In the genomic region with DNA sequence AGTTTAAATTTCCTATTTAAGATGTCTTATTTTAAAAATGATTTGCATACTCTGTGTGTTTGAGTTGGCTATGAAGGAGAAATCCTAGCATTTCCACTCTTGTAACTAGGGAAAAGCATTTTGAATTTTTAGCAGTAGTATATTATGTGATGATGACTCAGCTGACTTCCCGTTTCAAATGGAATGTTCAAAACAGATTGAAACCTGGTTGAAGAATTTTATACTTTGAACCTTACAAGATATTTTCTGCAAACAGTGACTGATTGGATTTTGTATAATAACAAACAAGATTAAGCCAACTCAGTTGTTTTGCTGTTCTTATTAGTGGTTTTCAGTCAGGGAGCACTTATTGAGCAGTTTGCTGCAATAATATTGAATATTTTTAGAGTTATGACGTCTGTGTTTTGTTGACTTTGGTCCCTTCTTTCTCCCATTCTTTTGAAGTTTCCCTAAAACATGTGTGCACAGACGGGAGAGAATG, we compare ENCODE assay signal across 13 cellular contexts. TPM values are rescaled to one million over a fixed set of nuclear protein-coding genes. Genes with fewer than 3 reads are reported as not detected.
DNase-seq lines count a peak whose midpoint lies in the region; ATAC-seq and TF ChIP-seq lines count a peak whose summit lies in the region.
"Had no signal": no experiment of that assay in that cellular context is flagged by ENCODE, and none has a peak within 500 bp of the region (broad histone marks: within the 10 kb centered on the region; RNA-seq: fewer than 3 reads in every experiment).

No MANE protein-coding gene starts in this region.

- no peak overlapping the region for H3K14ac ChIP-seq in neuronal stem cell (ENCODE audit: low read length)

- peak overlapping the region in 1 of 2 donors; percentile 76 for H3K27ac ChIP-seq in aorta (ENCODE audit: low read depth in 1 of 2, low read length in 2 of 2)
- H3K27ac ChIP-seq in neuronal stem cell (replicated peaks; ENCODE audit: low read length), result no peak overlapping the region
- H3K27ac ChIP-seq: colonic mucosa had no signal

- H4K91ac ChIP-seq in neuronal stem cell (ENCODE audit: low read depth, low read length, poor library complexity), result no peak overlapping the region

- no peak overlapping the region for H4K8ac ChIP-seq in neuronal stem cell (ENCODE audit: low read depth, low read length)

- H2BK12ac ChIP-seq in neuronal stem cell (ENCODE audit: low read length), result no peak overlapping the region

- H2BK5ac ChIP-seq in neuronal stem cell (ENCODE audit: low read length), result no peak overlapping the region

- no peak overlapping the region for H2BK15ac ChIP-seq in neuronal stem cell (ENCODE audit: low read length)

- intact Hi-C loops in aorta (cut with DNase I), result loop anchor here in 1 of 2 donors (5.0 kb wide), 1 partner anchor 35 kb away; no protein-coding TSS in a partner anchor

- TF ChIP-seq CTCF in cardiac fibroblast (IDR thresholded peaks at IDR 0.05; ENCODE audit: low read depth, low read length) (no peak), mesothelial cell of epicardium (IDR thresholded peaks at IDR 0.05; ENCODE audit: unreplicated experiment) (no peak)

- H3K79me1 ChIP-seq in neuronal stem cell (ENCODE audit: low read depth, low read length), result peaks cover 2% of the 10 kb centered on the region

- ATAC-seq in stimulated activated naive CD8-positive, alpha-beta T cell treated with anti-CD3 and anti-CD28 coated beads, Interleukin-15, Interleukin-2, amounts not matched to agents 100 U/mL and 50 U/mL, for 24 hours, result no peak
- ATAC-seq in aorta (ENCODE audit: low FRiP score) (peak; percentile 77), GM19455 (IDR thresholded peaks at IDR 0.05; ENCODE audit: unreplicated experiment) (no peak)
- ATAC-seq: stimulated activated effector memory CD8-positive, alpha-beta T cell treated with anti-CD3 and anti-CD28 coated beads, Interleukin-12 subunit alpha, Interleukin-12 subunit beta, amount 100 ng/mL, for 72 hours had no signal

- H3K27ac Mint-ChIP-seq in stimulated activated naive CD8-positive, alpha-beta T cell treated with anti-CD3 and anti-CD28 coated beads, Interleukin-15, Interleukin-2, amounts not matched to agents 100 ng/mL and 50 ng/mL, for 24 hours, result peak overlapping the region; percentile 65
- peak overlapping the region; percentile 51 for H3K27ac Mint-ChIP-seq in mesothelial cell of epicardium

- no peak overlapping the region for H2BK120ac ChIP-seq in neuronal stem cell (ENCODE audit: low read depth, low read length)

- H3K18ac ChIP-seq in neuronal stem cell (ENCODE audit: low read length), result no peak overlapping the region

- peaks cover 94% of the 10 kb centered on the region for H3K4me1 Mint-ChIP-seq in stimulated activated naive CD8-positive, alpha-beta T cell treated with anti-CD3 and anti-CD28 coated beads, Interleukin-15, Interleukin-2, amounts not matched to agents 100 ng/mL and 50 ng/mL, for 24 hours (ENCODE audit: low read depth)
- H3K4me1 Mint-ChIP-seq in mesothelial cell of epicardium, result peaks cover 30% of the 10 kb centered on the region

- 2% methylated on average over 3 of the region's 3 CpGs for WGBS in aorta, 2 donors
- WGBS in neuronal stem cell (ENCODE audit: extremely low coverage in 2 of 2, insufficient read length in 2 of 2, insufficient replicate concordance in 1 of 2), 2 donors, result no CpG with 5 or more reads among the region's 3 CpGs

- H3K27me3 ChIP-seq in aorta (ENCODE audit: control insufficient read depth in 1 of 2, insufficient read depth in 2 of 2, low read length in 1 of 2), result no peaks in the 10 kb centered on the region
- no peaks in the 10 kb centered on the region for H3K27me3 ChIP-seq in neuronal stem cell (ENCODE audit: control insufficient read depth in 3 of 3, insufficient read depth in 3 of 3, low read depth in 1 of 3, low read length in 3 of 3)
- H3K27me3 ChIP-seq: colonic mucosa had no signal

- no peak for DNase-seq in stimulated activated naive CD8-positive, alpha-beta T cell treated with anti-CD3 and anti-CD28 coated beads, Interleukin-15, Interleukin-2, amounts not matched to agents 100 U/mL and 50 U/mL, for 24 hours
- DNase-seq in cardiac fibroblast (ENCODE audit: low read depth in 2 of 2), result peak; percentile 54 to 59
- no peak for DNase-seq in mesothelial cell of epicardium (ENCODE audit: low spot score in 2 of 2, unreplicated experiment in 2 of 2)
- DNase-seq in aorta, result no peak
- no peak for DNase-seq in neuronal stem cell (ENCODE audit: low spot score)
- no peak for DNase-seq in islet precursor cell
- DNase-seq: colonic mucosa, DND-41, naive B cell, T-helper 9 cell had no signal

- H2AFZ ChIP-seq in neuronal stem cell (ENCODE audit: low read length), result no peak overlapping the region

- H3K4me3 Mint-ChIP-seq in stimulated activated naive CD8-positive, alpha-beta T cell treated with anti-CD3 and anti-CD28 coated beads, Interleukin-15, Interleukin-2, amounts not matched to agents 100 ng/mL and 50 ng/mL, for 24 hours, result no peak overlapping the region
- H3K4me3 Mint-ChIP-seq in mesothelial cell of epicardium, result no peak overlapping the region
- H3K4me3 Mint-ChIP-seq: stimulated activated effector memory CD8-positive, alpha-beta T cell treated with anti-CD3 and anti-CD28 coated beads, Interleukin-12 subunit alpha, Interleukin-12 subunit beta, amount 100 ng/mL, for 72 hours had no signal

- H3K4ac ChIP-seq in neuronal stem cell (ENCODE audit: low read length), result no peak overlapping the region

- H3K9me3 ChIP-seq in aorta (ENCODE audit: control insufficient read depth, low read length), result no peaks in the 10 kb centered on the region
- H3K9me3 ChIP-seq in neuronal stem cell (replicated peaks in 1 of 2; ENCODE audit: control insufficient read depth in 2 of 2, insufficient read depth in 1 of 2, low read depth in 1 of 2, low read length in 2 of 2), result no peaks in the 10 kb centered on the region
- H3K9me3 ChIP-seq: colonic mucosa had no signal

- H3K4me1 ChIP-seq in aorta (ENCODE audit: control insufficient read depth in 1 of 2, insufficient read depth in 2 of 2, low read length in 2 of 2) (peaks cover 2 to 16% of the 10 kb centered on the region in 2 donors), neuronal stem cell (ENCODE audit: control insufficient read depth in 2 of 2, insufficient read depth in 1 of 2, low read depth in 1 of 2, low read length in 2 of 2) (no peaks in the 10 kb centered on the region)
- H3K4me1 ChIP-seq: colonic mucosa had no signal

- H2AK5ac ChIP-seq in neuronal stem cell (ENCODE audit: low read depth, low read length), result no peak overlapping the region

- H3K4me2 ChIP-seq in neuronal stem cell (ENCODE audit: insufficient read depth, low read length, poor library complexity, severe bottlenecking), result no peak overlapping the region

- H3K36me3 ChIP-seq in aorta (ENCODE audit: control insufficient read depth in 1 of 2, insufficient read depth in 2 of 2, low read length in 1 of 2) (no peaks in the 10 kb centered on the region), neuronal stem cell (replicated peaks in 1 of 2; ENCODE audit: control insufficient read depth in 2 of 2, insufficient read depth in 2 of 2, low read length in 2 of 2) (peaks cover 2 to 71% of the 10 kb centered on the region in 2 donors)
- H3K36me3 ChIP-seq: colonic mucosa had no signal

- H3K36me3 Mint-ChIP-seq in stimulated activated naive CD8-positive, alpha-beta T cell treated with anti-CD3 and anti-CD28 coated beads, Interleukin-15, Interleukin-2, amounts not matched to agents 100 ng/mL and 50 ng/mL, for 24 hours (ENCODE audit: low read depth), result peaks cover 48% of the 10 kb centered on the region
- H3K36me3 Mint-ChIP-seq in mesothelial cell of epicardium, result peaks cover 10% of the 10 kb centered on the region

- H3K27me3 Mint-ChIP-seq in stimulated activated naive CD8-positive, alpha-beta T cell treated with anti-CD3 and anti-CD28 coated beads, Interleukin-15, Interleukin-2, amounts not matched to agents 100 ng/mL and 50 ng/mL, for 24 hours, result no peaks in the 10 kb centered on the region
- no peaks in the 10 kb centered on the region for H3K27me3 Mint-ChIP-seq in mesothelial cell of epicardium (ENCODE audit: low read depth)
- H3K27me3 Mint-ChIP-seq: naive B cell had no signal

- H3K23ac ChIP-seq in neuronal stem cell (ENCODE audit: low read depth, low read length, poor library complexity), result no peak overlapping the region

- H3K4me3 ChIP-seq in cardiac fibroblast (replicated peaks in 1 of 2; ENCODE audit: low read depth in 2 of 2, low read length in 2 of 2) (peak overlapping the region in 1 of 2 donors; percentile 28), aorta (ENCODE audit: low read length in 2 of 2) (peak overlapping the region in 1 of 2 donors; percentile 14), neuronal stem cell (ENCODE audit: low read length in 2 of 2) (no peak overlapping the region)
- H3K4me3 ChIP-seq: colonic mucosa had no signal

- no peaks in the 10 kb centered on the region for H3K9me3 Mint-ChIP-seq in stimulated activated naive CD8-positive, alpha-beta T cell treated with anti-CD3 and anti-CD28 coated beads, Interleukin-15, Interleukin-2, amounts not matched to agents 100 ng/mL and 50 ng/mL, for 24 hours
- H3K9me3 Mint-ChIP-seq in mesothelial cell of epicardium, result no peaks in the 10 kb centered on the region
- H3K9me3 Mint-ChIP-seq: stimulated activated effector memory CD8-positive, alpha-beta T cell treated with anti-CD3 and anti-CD28 coated beads, Interleukin-12 subunit alpha, Interleukin-12 subunit beta, amount 100 ng/mL, for 72 hours had no signal

- no peak overlapping the region for H3K9ac ChIP-seq in neuronal stem cell (ENCODE audit: low read depth, low read length, poor library complexity)

RNA-seq across cellular contexts. Expression of a gene that starts 8.0 kb away (rescaled TPM):
- 77.3 to 89.7 TPM (median 82.1 TPM) in 3 replicates for total RNA-seq in mesothelial cell of epicardium
- 10 to 100 TPM; 74.8 to 98.3 TPM for total RNA-seq in aorta
- 10 to 100 TPM in 1 of 2 donors, 1 to 10 TPM in 1; 8.8 to 29.7 TPM for polyA plus RNA-seq in aorta
- polyA plus RNA-seq in neuronal stem cell (2013, experiment 1 of 2), result 49.6 TPM
- 49.9 TPM for polyA plus RNA-seq in neuronal stem cell (2013, experiment 2 of 2)

Comparison
In these comparisons a context has a peak if more than half of its experiments do, and no peak if none do; other contexts are left out.
1. DNase-seq: peak in cardiac fibroblast (2 of 2); none in stimulated activated naive CD8-positive, alpha-beta T cell treated with anti-CD3 and anti-CD28 coated beads, Interleukin-15, Interleukin-2, amounts not matched to agents 100 U/mL and 50 U/mL, for 24 hours (single experiment), mesothelial cell of epicardium (0 of 2), aorta (0 of 2), neuronal stem cell (single experiment) and islet precursor cell (single experiment).